Comparison of ENCODE assay signal across 16 cellular contexts in genomic region chr2:108403494-108403893, GRCh38. TPM values are rescaled to one million over a fixed set of nuclear protein-coding genes. Genes with fewer than 3 reads are reported as not detected.
DNase-seq lines count a peak whose midpoint lies in the region; ATAC-seq and TF ChIP-seq lines count a peak whose summit lies in the region.
"Had no signal": no experiment of that assay in that cellular context is flagged by ENCODE, and none has a peak within 500 bp of the region (broad histone marks: within the 10 kb centered on the region; RNA-seq: fewer than 3 reads in every experiment).

No MANE protein-coding gene starts in this region.

- no peak for TF ChIP-seq POLR2A in ovary (IDR thresholded peaks at IDR 0.05)

- H3K9me3 Mint-ChIP-seq in stimulated activated memory B cell treated with anti-CD40 and anti-IgM and Interleukin-4, amounts not matched to agents 10 μg/mL and 1 μg/mL and 100 μg/mL, for 72 hours, result peaks cover 33% of the 10 kb centered on the region

- intact Hi-C loops in ovary (cut with DNase I) (no loop called here), posterior vena cava (cut with DNase I) (no loop called here)

- peaks cover 10% of the 10 kb centered on the region for H3K36me3 Mint-ChIP-seq in stimulated activated memory B cell treated with anti-CD40 and anti-IgM and Interleukin-4, amounts not matched to agents 10 μg/mL and 1 μg/mL and 100 μg/mL, for 72 hours

- H3K27me3 Mint-ChIP-seq in stimulated activated memory B cell treated with anti-CD40 and anti-IgM and Interleukin-4, amounts not matched to agents 10 μg/mL and 1 μg/mL and 100 μg/mL, for 72 hours, result peaks cover 8% of the 10 kb centered on the region
- H3K27me3 Mint-ChIP-seq: dendritic cell treated with granulocyte-macrophage colony-stimulating factor and Interleukin-4, amounts not matched to agents 40 ng/mL and 50 ng/mL, for 4 days had no signal

- H3K36me3 ChIP-seq in HUES48 (ENCODE audit: control insufficient read depth, insufficient read depth, low read length) (no peaks in the 10 kb centered on the region), liver (ENCODE audit: control insufficient read depth in 4 of 4, insufficient read depth in 3 of 4, low read depth in 1 of 4, low read length in 3 of 4) (no peaks in the 10 kb centered on the region), ovary (no peaks in the 10 kb centered on the region)

- H3K4me3 Mint-ChIP-seq in stimulated activated memory B cell treated with anti-CD40 and anti-IgM and Interleukin-4, amounts not matched to agents 10 μg/mL and 1 μg/mL and 100 μg/mL, for 72 hours, result no peak overlapping the region
- H3K4me3 Mint-ChIP-seq: activated naive CD8-positive, alpha-beta T cell; dendritic cell treated with granulocyte-macrophage colony-stimulating factor and Interleukin-4, amounts not matched to agents 40 ng/mL and 50 ng/mL, for 4 days had no signal

- TF ChIP-seq EP300 in ovary (IDR thresholded peaks at IDR 0.05), result no peak

- no peaks in the 10 kb centered on the region for H3K27me3 ChIP-seq in HUES48 (ENCODE audit: control insufficient read depth, insufficient read depth, low read length)
- no peaks in the 10 kb centered on the region for H3K27me3 ChIP-seq in liver (ENCODE audit: control insufficient read depth in 4 of 4, insufficient read depth in 4 of 4, low read length in 3 of 4)
- H3K27me3 ChIP-seq in ovary, result no peaks in the 10 kb centered on the region

- TF ChIP-seq RAD21 in liver (IDR thresholded peaks at IDR 0.05), result no peak

- no peak overlapping the region for H3K27ac Mint-ChIP-seq in stimulated activated memory B cell treated with anti-CD40 and anti-IgM and Interleukin-4, amounts not matched to agents 10 μg/mL and 1 μg/mL and 100 μg/mL, for 72 hours
- H3K27ac Mint-ChIP-seq: activated naive CD8-positive, alpha-beta T cell; dendritic cell treated with granulocyte-macrophage colony-stimulating factor and Interleukin-4, amounts not matched to agents 40 ng/mL and 50 ng/mL, for 4 days had no signal

- ATAC-seq in stimulated activated memory B cell treated with anti-CD40 and anti-IgM and Interleukin-4, amounts not matched to agents 10 μg/mL and 1 μg/mL and 100 μg/mL, for 72 hours, result no peak
- ATAC-seq in HG03342 (IDR thresholded peaks at IDR 0.05; ENCODE audit: unreplicated experiment), result no peak
- ATAC-seq: stimulated activated naive CD8-positive, alpha-beta T cell treated with anti-CD3 and anti-CD28 coated beads, Interleukin-15, Interleukin-2, amounts not matched to agents 100 U/mL and 50 U/mL, for 24 hours had no signal

- H3K9ac ChIP-seq in HUES48 (ENCODE audit: low read depth, low read length), result no peak overlapping the region
- H3K9ac ChIP-seq in liver (ENCODE audit: low read depth in 1 of 2, low read length in 2 of 2), result no peak overlapping the region

- H3K9me3 ChIP-seq in HUES48 (ENCODE audit: control insufficient read depth, insufficient read depth, low read length) (peaks cover 35% of the 10 kb centered on the region), liver (ENCODE audit: control insufficient read depth in 4 of 4, low read length in 3 of 4) (peaks cover 8 to 20% (median 12%) of the 10 kb centered on the region in 4 donors), ovary (peaks cover 0 to 6% of the 10 kb centered on the region in 2 donors)

- H3K27ac ChIP-seq in HUES48 (ENCODE audit: low read depth, low read length) (peak overlapping the region; percentile 91), liver (ENCODE audit: low read depth in 1 of 2, low read length in 2 of 2) (no peak overlapping the region), ovary (no peak overlapping the region)
- H3K27ac ChIP-seq: C4-2B, RWPE1 had no signal

- H3K4me3 ChIP-seq in AG10803 (ENCODE audit: low read length), result no peak overlapping the region
- no peak overlapping the region; the same call in 1 of the 2 replicates for H3K4me3 ChIP-seq in HUES48 (ENCODE audit: low read depth, low read length)
- no peak overlapping the region for H3K4me3 ChIP-seq in liver (ENCODE audit: low read depth in 1 of 3, low read length in 3 of 3)
- no peak overlapping the region for H3K4me3 ChIP-seq in ovary

- no peak for TF ChIP-seq CTCF in AG10803 (conservative IDR thresholded peaks at IDR 0.05; ENCODE audit: low read length)
- TF ChIP-seq CTCF in liver (IDR thresholded peaks at IDR 0.05; ENCODE audit: low read depth, low read length, missing input control), result no peak
- no peak for TF ChIP-seq CTCF in ovary (IDR thresholded peaks at IDR 0.05)

- no peaks in the 10 kb centered on the region for H3K4me1 Mint-ChIP-seq in stimulated activated memory B cell treated with anti-CD40 and anti-IgM and Interleukin-4, amounts not matched to agents 10 μg/mL and 1 μg/mL and 100 μg/mL, for 72 hours

- WGBS in liver, result 65% methylated on average over 7 of the region's 7 CpGs
- 35 to 46% (median 39%) methylated on average over 7 of the region's 7 CpGs for whole genome bisulfite sequencing in ovary, 3 donors

- DNase-seq in AG10803 (ENCODE audit: low read depth), result peak; percentile 70
- DNase-seq in ecto neural progenitor cell (ENCODE audit: low spot score), result peak; percentile 54
- DNase-seq in ovary, result no peak
- DNase-seq in posterior vena cava (ENCODE audit: low spot score), result no peak
- DNase-seq: mammary epithelial cell; NCI-H1048; NCI-H510A treated with DMSO at 0.1 percent for 48 hours; stimulated activated naive CD8-positive, alpha-beta T cell treated with anti-CD3 and anti-CD28 coated beads, Interleukin-15, Interleukin-2, amounts not matched to agents 100 U/mL and 50 U/mL, for 24 hours had no signal

- peaks cover 12% of the 10 kb centered on the region; the same call in 1 of the 2 replicates for H3K4me1 ChIP-seq in HUES48 (ENCODE audit: control insufficient read depth, insufficient read depth, low read length)
- H3K4me1 ChIP-seq in liver (ENCODE audit: control insufficient read depth in 4 of 4, insufficient read depth in 4 of 4, low read length in 3 of 4), result no peaks in the 10 kb centered on the region
- H3K4me1 ChIP-seq in ovary (ENCODE audit: insufficient read depth), result no peaks in the 10 kb centered on the region

TF ChIP-seq in liver, 16 proteins besides CTCF, POLR2A, EP300 and RAD21:
- TF ChIP-seq RXRA (IDR thresholded peaks at IDR 0.05) (peak; percentile 50 to 79), HNF4A (conservative IDR thresholded peaks at IDR 0.05) (no peak), NR2F2 (IDR thresholded peaks at IDR 0.05) (peak; percentile 15)

RNA-seq across cellular contexts. Expression of gene SULT1C4, which starts 25.7 kb away (rescaled TPM):
- 10 to 100 TPM in 1 of 2 donors, 1 to 10 TPM in 1; 1.6 to 12.8 TPM for total RNA-seq in liver
- 1 to 10 TPM; 1.0 TPM for polyA plus RNA-seq in liver
- 10 to 100 TPM; 11.3 to 28.3 (median 14.5) TPM for total RNA-seq in ovary
- polyA plus RNA-seq in ovary, result 10 to 100 TPM; 17.6 to 47.1 TPM
- total RNA-seq in posterior vena cava, result 1 to 10 TPM; 2.7 to 2.8 TPM
- total RNA-seq: mammary epithelial cell had no signal
- polyA plus RNA-seq: mammary epithelial cell had no signal

RNA-seq across cellular contexts. Expression of gene GCC2, which starts 45.5 kb away (rescaled TPM):
- total RNA-seq in liver (10 to 100 TPM; 18.2 to 21.7 TPM), ovary (10 to 100 TPM; 34.2 to 53.0 (median 44.5) TPM), posterior vena cava (10 to 100 TPM; 35.8 to 39.8 TPM)
- polyA plus RNA-seq in liver (10 to 100 TPM in 1 of 2 donors, 1 to 10 TPM in 1; 4.8 to 26.1 TPM), ovary (10 to 100 TPM; 14.9 to 30.0 TPM)

Comparison
In these comparisons a context has a peak if more than half of its experiments do, and no peak if none do; other contexts are left out.
1. DNase-seq: peak in AG10803 (single experiment) and ecto neural progenitor cell (single experiment); none in ovary (0 of 5) and posterior vena cava (single experiment).